ENCODE assay signal across 14 cellular contexts in the genomic region with DNA sequence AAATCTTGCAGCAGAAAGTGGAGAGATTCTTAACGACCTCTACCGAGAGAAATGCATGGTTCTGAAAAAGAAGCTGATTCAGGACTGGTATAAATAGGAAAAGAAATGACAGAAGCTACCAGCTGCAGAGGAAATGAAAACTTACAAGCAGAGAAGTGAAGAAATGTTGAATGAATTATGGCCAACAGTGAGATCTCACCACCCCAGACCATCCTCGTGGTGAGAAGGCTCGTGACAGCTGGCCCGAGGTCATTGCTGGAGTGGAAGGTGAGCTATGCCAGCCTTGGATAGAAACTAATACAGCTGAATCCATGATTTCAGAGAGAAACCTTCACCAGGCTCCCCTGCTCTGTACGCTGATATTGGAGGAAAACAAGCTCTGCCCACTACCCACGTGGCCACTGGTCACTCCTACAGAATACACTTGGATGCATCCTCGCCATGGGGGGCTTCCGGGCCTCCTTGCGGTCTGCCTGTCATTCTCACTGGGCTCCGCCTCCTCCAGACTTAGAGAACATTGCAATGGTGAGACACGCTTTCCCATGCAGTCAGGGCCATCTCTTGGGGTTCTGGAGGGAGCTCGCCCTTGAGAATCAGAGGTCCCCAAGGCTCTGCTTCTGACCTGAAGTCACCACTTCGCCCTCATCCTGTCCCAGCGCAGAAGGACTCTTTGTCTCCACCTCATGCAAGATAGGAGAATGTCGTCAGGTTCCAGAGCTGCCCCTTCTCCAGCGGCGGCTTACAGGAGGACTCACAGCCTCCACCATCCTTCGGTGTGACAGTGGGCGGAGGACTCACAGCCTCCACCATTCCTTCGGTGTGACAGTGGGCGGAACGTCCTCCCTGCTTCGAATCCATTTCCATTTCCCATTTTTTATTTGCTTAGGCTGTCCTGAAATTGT. TPM values are rescaled to one million over a fixed set of nuclear protein-coding genes. Genes with fewer than 3 reads are reported as not detected.
DNase-seq lines count a peak whose midpoint lies in the region; ATAC-seq, FAIRE-seq and TF ChIP-seq lines count a peak whose summit lies in the region.
"Had no signal": no experiment of that assay in that cellular context is flagged by ENCODE, and none has a peak within 500 bp of the region (broad histone marks: within the 10 kb centered on the region; RNA-seq: fewer than 3 reads in every experiment).

No MANE protein-coding gene starts in this region.

- TF ChIP-seq CTCF in brain microvascular endothelial cell (IDR thresholded peaks at IDR 0.05; ENCODE audit: low read depth, low read length, missing control alignments) = no peak
- no peak for TF ChIP-seq CTCF in foreskin keratinocyte (conservative IDR thresholded peaks at IDR 0.05)

- peak; percentile 63 for ATAC-seq in sciatic nerve
- ATAC-seq in foreskin keratinocyte = no peak
- ATAC-seq in GM18511 (IDR thresholded peaks at IDR 0.05; ENCODE audit: unreplicated experiment) = no peak
- ATAC-seq: CD8-positive, alpha-beta T cell; SK-N-SH treated with all-trans-retinoic acid at 6 μM for 48 hours had no signal

- H3K27me3 ChIP-seq in brain microvascular endothelial cell (replicated peaks) (peaks cover 2% of the 10 kb centered on the region), foreskin keratinocyte (peaks cover 63% of the 10 kb centered on the region), GM23248 (replicated peaks; ENCODE audit: insufficient read depth) (0 out of 2 replicates have a peak, but pooled peaks cover 8% of the 10 kb centered on the region)

- no peaks in the 10 kb centered on the region for H3K79me2 ChIP-seq in GM23248 (ENCODE audit: insufficient read depth)

- DNase-seq in GM12892 (ENCODE audit: insufficient read length) (no peak), NOMO-1 treated with DMSO at 0.1 percent for 48 hours (lab: John Stamatoyannopoulos, UW; ENCODE audit: unreplicated experiment) (peak; percentile 58), brain microvascular endothelial cell (peak; percentile 40), sciatic nerve (ENCODE audit: low spot score) (peak; percentile 58), foreskin keratinocyte (no peak), GM23248 (no peak)
- DNase-seq: activated CD4-positive, CD25-positive, alpha-beta regulatory T cell; CD8-positive, alpha-beta T cell; upper lobe of left lung had no signal

- H3K27ac ChIP-seq in brain microvascular endothelial cell = no peak overlapping the region
- H3K27ac ChIP-seq in foreskin keratinocyte = no peak overlapping the region
- no peak overlapping the region for H3K27ac ChIP-seq in GM23248
- H3K27ac ChIP-seq: breast epithelium, upper lobe of left lung had no signal

- H3F3A ChIP-seq in GM23248 (ENCODE audit: insufficient read depth) = no peaks in the 10 kb centered on the region

- in situ Hi-C loops in brain microvascular endothelial cell (cut with HindIII; ENCODE audit: low pct_ligation_motif_present, low sequenced_read_pairs) = no loop called here
- in situ Hi-C loops in GM23248 (cut with MboI) = no loop called here

- H3K4me3 ChIP-seq in brain microvascular endothelial cell (ENCODE audit: low read depth, low read length) (no peak overlapping the region), GM23248 (no peak overlapping the region)
- H3K4me3 ChIP-seq: breast epithelium, upper lobe of left lung had no signal

- H3K36me3 ChIP-seq in brain microvascular endothelial cell (replicated peaks) (no peaks in the 10 kb centered on the region), GM23248 (ENCODE audit: low read depth) (no peaks in the 10 kb centered on the region)
- H3K36me3 ChIP-seq: breast epithelium, upper lobe of left lung had no signal

- H3K9me2 ChIP-seq in GM23248 (ENCODE audit: insufficient read depth) = no peaks in the 10 kb centered on the region

- H3K9ac ChIP-seq in GM23248 = no peak overlapping the region

- no peaks in the 10 kb centered on the region for H3K9me3 ChIP-seq in GM23248 (ENCODE audit: low read depth)
- H3K9me3 ChIP-seq: breast epithelium, upper lobe of left lung had no signal

- intact Hi-C loops in sciatic nerve (cut with DNase I) = no loop called here

- TF ChIP-seq POLR2A in GM12892 (IDR thresholded peaks at IDR 0.05; ENCODE audit: low read depth, low read length) = no peak

- no peak overlapping the region for H3K4me2 ChIP-seq in GM23248 (ENCODE audit: unreplicated experiment)

- no peaks in the 10 kb centered on the region for H4K20me1 ChIP-seq in GM23248 (ENCODE audit: insufficient read depth)

- 78 to 81% methylated on average over 24 of the region's 24 CpGs for WGBS in GM23248 (ENCODE audit: low coverage in 1 of 2, low lambda C conversion rate in 2 of 2, missing lambda C conversion rate in 2 of 2), 2 experiments

- FAIRE-seq in GM12892 (lab: Jason Lieb, UNC) = peak; percentile 64
- FAIRE-seq: endometrium, keratinocyte had no signal

- no peaks in the 10 kb centered on the region for H3K4me1 ChIP-seq in foreskin keratinocyte
- H3K4me1 ChIP-seq in GM23248 (ENCODE audit: insufficient read depth) = no peaks in the 10 kb centered on the region
- H3K4me1 ChIP-seq: breast epithelium, upper lobe of left lung had no signal

- no peak overlapping the region for H2AFZ ChIP-seq in GM23248

RNA-seq across cellular contexts. Expression of a gene that starts 10.6 kb away (rescaled TPM):
- polyA plus RNA-seq in GM12892 (2012; ENCODE audit: missing spikeins) = 39.9 TPM
- total RNA-seq in sciatic nerve (39.4 TPM), foreskin keratinocyte (1.2 TPM in 1 of 2 replicates, not detected in the other)
- polyA plus RNA-seq in foreskin keratinocyte (0.04 and 0.85 TPM in 2 replicates), GM23248 (2016; fragmentation: Nextera tagmentation; extraction: Ambion mirVana) (8.1 and 9.0 TPM in 2 replicates)
- total RNA-seq in GM23248 (2014; rRNA removed; shearing (Covaris generic)) = 8.5 and 10.4 TPM in 2 replicates
- polyA plus RNA-seq: keratinocyte had no signal

RNA-seq across cellular contexts. Expression of a gene that starts 20.7 kb away (rescaled TPM):
- 18.9 TPM for polyA plus RNA-seq in GM12892 (2012; ENCODE audit: missing spikeins)
- 21.2 TPM for total RNA-seq in sciatic nerve
- 19.2 and 20.1 TPM in 2 replicates for total RNA-seq in foreskin keratinocyte
- 25.1 and 32.0 TPM in 2 replicates for polyA plus RNA-seq in foreskin keratinocyte
- total RNA-seq in GM23248 (2014; rRNA removed; shearing (Covaris generic)) = 20.0 and 24.5 TPM in 2 replicates
- 46.9 and 47.1 TPM in 2 replicates for polyA plus RNA-seq in GM23248 (2016; fragmentation: Nextera tagmentation; extraction: Ambion mirVana)

Comparison
In these comparisons a context has a peak if more than half of its experiments do, and no peak if none do; other contexts are left out.
1. DNase-seq: peak in NOMO-1 treated with DMSO at 0.1 percent for 48 hours (single experiment), brain microvascular endothelial cell (single experiment) and sciatic nerve (single experiment); none in GM12892 (single experiment), foreskin keratinocyte (0 of 2) and GM23248 (single experiment).